Comparison of ENCODE assay signal across 1 cellular context in genomic region chr15:81286626-81287081, GRCh38.
A peak's percentile ranks its signal among the peaks of the same experiment; 100 is the strongest.
TF ChIP-seq lines count a peak whose summit lies in the region.

No MANE protein-coding gene starts in this region.

TF ChIP-seq in GM12878, 131 proteins besides CTCF, POLR2A, EP300 and RAD21 (continued from another document):
- TF ChIP-seq ATF2 (IDR thresholded peaks at IDR 0.05; ENCODE audit: low read length) = peak; percentile 72
- 0 out of 2 replicates have a peak, but pooled peaks have one; percentile 12 for TF ChIP-seq JUNB (IDR thresholded peaks at IDR 0.05)
- 0 out of 2 replicates have a peak, but pooled peaks have one; percentile 34 for TF ChIP-seq ZBED1 (IDR thresholded peaks at IDR 0.05; ENCODE audit: borderline replicate concordance)
- 0 out of 2 replicates have a peak, but pooled peaks have one; percentile 21 for TF ChIP-seq RELB (IDR thresholded peaks at IDR 0.05; ENCODE audit: low read depth)
- peak in 1 of 2 experiments; percentile 40; a peak in 1 of 3 replicates for TF ChIP-seq EGR1 (IDR thresholded peaks at IDR 0.05; ENCODE audit: borderline replicate concordance in 1 of 2, low read depth in 2 of 2, low read length in 2 of 2)
- TF ChIP-seq BCL3 (IDR thresholded peaks at IDR 0.05; ENCODE audit: borderline replicate concordance, insufficient read depth, low read depth, low read length, poor library complexity, severe bottlenecking) = peak; percentile 38
- TF ChIP-seq ZNF687 (IDR thresholded peaks at IDR 0.05) = 0 out of 2 replicates have a peak, but pooled peaks have one; percentile 54
- peak; percentile 12 for TF ChIP-seq SMAD1 (IDR thresholded peaks at IDR 0.05; ENCODE audit: low read depth, partially characterized antibody)
- 0 out of 2 replicates have a peak, but pooled peaks have one; percentile 15 for TF ChIP-seq IRF4 (IDR thresholded peaks at IDR 0.05; ENCODE audit: low read depth, low read length)
